Comparison of ENCODE assay signal across 31 cellular contexts in genomic region chr5:3221432-3221831, GRCh38.
"Had no signal": no experiment of that assay in that cellular context is flagged by ENCODE, and none has a peak within 500 bp of the region (broad histone marks: within the 10 kb centered on the region; RNA-seq: fewer than 3 reads in every experiment).

No MANE protein-coding gene starts in this region.

- H3K36me3 ChIP-seq: neutrophil, ovary, right lobe of liver, sigmoid colon, spleen, thoracic aorta, thyroid gland, tibial nerve, upper lobe of left lung, uterus had no signal

- H3K27ac Mint-ChIP-seq: naive thymus-derived CD4-positive, alpha-beta T cell; natural killer cell treated with Interleukin-12 subunit alpha and Interleukin-12 subunit beta and Interleukin-15 and Interleukin-18, amount 100 ng/mL, for 72 hours; nephron progenitor cell; progenitor cell of endocrine pancreas; stimulated activated memory B cell treated with anti-CD40 and anti-IgM and Interleukin-4, amounts not matched to agents 10 μg/mL and 1 μg/mL and 100 μg/mL, for 72 hours; stimulated activated naive CD8-positive, alpha-beta T cell treated with anti-CD3 and anti-CD28 coated beads, Interleukin-15, amount 100 ng/mL, for 72 hours had no signal

- H3K9me3 ChIP-seq: neutrophil, ovary, psoas muscle, right lobe of liver, sigmoid colon, thoracic aorta, thyroid gland, tibial nerve, uterus had no signal

- H3K36me3 Mint-ChIP-seq: naive thymus-derived CD4-positive, alpha-beta T cell; natural killer cell treated with Interleukin-12 subunit alpha and Interleukin-12 subunit beta and Interleukin-15 and Interleukin-18, amount 100 ng/mL, for 72 hours; stimulated activated memory B cell treated with anti-CD40 and anti-IgM and Interleukin-4, amounts not matched to agents 10 μg/mL and 1 μg/mL and 100 μg/mL, for 72 hours had no signal

- H3K4me3 Mint-ChIP-seq: naive thymus-derived CD4-positive, alpha-beta T cell; natural killer cell treated with Interleukin-12 subunit alpha and Interleukin-12 subunit beta and Interleukin-15 and Interleukin-18, amount 100 ng/mL, for 72 hours; nephron progenitor cell; neural crest cell; stimulated activated memory B cell treated with anti-CD40 and anti-IgM and Interleukin-4, amounts not matched to agents 10 μg/mL and 1 μg/mL and 100 μg/mL, for 72 hours; stimulated activated naive CD8-positive, alpha-beta T cell treated with anti-CD3 and anti-CD28 coated beads, Interleukin-15, amount 100 ng/mL, for 72 hours had no signal

- H3K4me3 ChIP-seq: ovary, psoas muscle, right lobe of liver, sigmoid colon, spleen, thoracic aorta, thyroid gland, tibial nerve, upper lobe of left lung, uterus had no signal

- H3K27me3 Mint-ChIP-seq: naive thymus-derived CD4-positive, alpha-beta T cell; natural killer cell treated with Interleukin-12 subunit alpha and Interleukin-12 subunit beta and Interleukin-15 and Interleukin-18, amount 100 ng/mL, for 72 hours; stimulated activated memory B cell treated with anti-CD40 and anti-IgM and Interleukin-4, amounts not matched to agents 10 μg/mL and 1 μg/mL and 100 μg/mL, for 72 hours; stimulated activated naive CD8-positive, alpha-beta T cell treated with anti-CD3 and anti-CD28 coated beads, Interleukin-15, amount 100 ng/mL, for 72 hours had no signal

- ATAC-seq: naive thymus-derived CD4-positive, alpha-beta T cell; natural killer cell treated with Interleukin-12 subunit alpha and Interleukin-12 subunit beta and Interleukin-15 and Interleukin-18, amount 100 ng/mL, for 72 hours; psoas muscle; right cardiac atrium; right lobe of liver; stimulated activated memory B cell treated with anti-CD40 and anti-IgM and Interleukin-4, amounts not matched to agents 10 μg/mL and 1 μg/mL and 100 μg/mL, for 72 hours; stimulated activated naive CD8-positive, alpha-beta T cell treated with anti-CD3 and anti-CD28 coated beads, Interleukin-15, amount 100 ng/mL, for 72 hours; stimulated activated naive CD8-positive, alpha-beta T cell treated with anti-CD3 and anti-CD28 coated beads, Interleukin-15, Interleukin-2, amounts not matched to agents 100 U/mL and 50 U/mL, for 24 hours had no signal

- DNase-seq: naive thymus-derived CD4-positive, alpha-beta T cell; nephron progenitor cell; nucleus accumbens; ovary; posterior cingulate gyrus; psoas muscle; right cardiac atrium; right lobe of liver; sigmoid colon; small intestine; stimulated activated CD4-positive, alpha-beta T cell treated with anti-CD3 and anti-CD28 coated beads, Interleukin-12 subunit alpha, Interleukin-12 subunit beta, amount 100 ng/mL, for 4 hours; stimulated activated CD4-positive, alpha-beta T cell treated with anti-CD3 and anti-CD28 coated beads, Interleukin-1b, Interleukin-23, amount 100 ng/mL, for 48 hours; stimulated activated CD4-positive, alpha-beta T cell treated with anti-CD3 and anti-CD28 coated beads, Interleukin-4, amount 100 ng/mL, for 1 hour; stimulated activated CD4-positive, alpha-beta T cell treated with anti-CD3 and anti-CD28 coated beads, Interleukin-4, amount 100 ng/mL, for 4 hours; stimulated activated CD8-positive, alpha-beta memory T cell treated with anti-CD3 and anti-CD28 coated beads, Interleukin-4, amount 100 ng/mL, for 48 hours; stimulated activated naive CD4-positive, alpha-beta T cell; stimulated activated naive CD8-positive, alpha-beta T cell treated with anti-CD3 and anti-CD28 coated beads, Interleukin-15, amount 100 ng/mL, for 72 hours; stimulated activated naive CD8-positive, alpha-beta T cell treated with anti-CD3 and anti-CD28 coated beads, Interleukin-15, Interleukin-2, amounts not matched to agents 100 U/mL and 50 U/mL, for 24 hours; thyroid gland; trophoblast cell; upper lobe of left lung; uterus had no signal

- H3K4me1 Mint-ChIP-seq: naive thymus-derived CD4-positive, alpha-beta T cell; stimulated activated memory B cell treated with anti-CD40 and anti-IgM and Interleukin-4, amounts not matched to agents 10 μg/mL and 1 μg/mL and 100 μg/mL, for 72 hours; stimulated activated naive CD8-positive, alpha-beta T cell treated with anti-CD3 and anti-CD28 coated beads, Interleukin-15, amount 100 ng/mL, for 72 hours had no signal

- H3K9me3 Mint-ChIP-seq: natural killer cell treated with Interleukin-12 subunit alpha and Interleukin-12 subunit beta and Interleukin-15 and Interleukin-18, amount 100 ng/mL, for 72 hours; nephron progenitor cell; neural crest cell; stimulated activated memory B cell treated with anti-CD40 and anti-IgM and Interleukin-4, amounts not matched to agents 10 μg/mL and 1 μg/mL and 100 μg/mL, for 72 hours; stimulated activated naive CD8-positive, alpha-beta T cell treated with anti-CD3 and anti-CD28 coated beads, Interleukin-15, amount 100 ng/mL, for 72 hours had no signal

- H3K27me3 ChIP-seq: neutrophil, ovary, right lobe of liver, sigmoid colon, spleen, thyroid gland, tibial nerve, upper lobe of left lung, uterus had no signal

- H3K27ac ChIP-seq: neutrophil, ovary, parathyroid adenoma, psoas muscle, right lobe of liver, sigmoid colon, spleen, thoracic aorta, thyroid gland, tibial nerve, upper lobe of left lung, uterus had no signal

- H3K4me1 ChIP-seq: parathyroid adenoma, psoas muscle, right lobe of liver, sigmoid colon, spleen, thyroid gland, tibial nerve, upper lobe of left lung, uterus had no signal
